21 cellular contexts compared by ENCODE assay signal in genomic region chr2:238565031-238565430, GRCh38.
"Had no signal": no experiment of that assay in that cellular context is flagged by ENCODE, and none has a peak within 500 bp of the region (broad histone marks: within the 10 kb centered on the region; RNA-seq: fewer than 3 reads in every experiment).

No MANE protein-coding gene starts in this region.

- H3K4me3 Mint-ChIP-seq: immature natural killer cell, mesothelial cell of epicardium had no signal

- H3K4me1 ChIP-seq: colonic mucosa, esophagus muscularis mucosa, foreskin keratinocyte, gastroesophageal sphincter, heart left ventricle had no signal

- H3K9me3 Mint-ChIP-seq: immature natural killer cell, mesothelial cell of epicardium had no signal

- H3K27ac ChIP-seq: colonic mucosa, dorsolateral prefrontal cortex, esophagus muscularis mucosa, foreskin keratinocyte, gastroesophageal sphincter, heart left ventricle, hepatocyte, left lung, lower lobe of right lung had no signal

- ATAC-seq: foreskin keratinocyte, gastroesophageal sphincter, heart left ventricle, left cardiac atrium, left lung, left ventricle myocardium superior, lower lobe of right lung, mucosa of descending colon had no signal

- H2AFZ ChIP-seq: hepatocyte had no signal

- H3K36me3 Mint-ChIP-seq: immature natural killer cell, mesothelial cell of epicardium had no signal

- H3K4me1 Mint-ChIP-seq: immature natural killer cell, mesothelial cell of epicardium had no signal

- H3K4me3 ChIP-seq: colonic mucosa, dorsolateral prefrontal cortex, esophagus muscularis mucosa, gastroesophageal sphincter, heart left ventricle, hepatocyte, left lung, lower lobe of right lung, mucosa of descending colon had no signal

- H3K27ac Mint-ChIP-seq: immature natural killer cell, mesothelial cell of epicardium had no signal

- H3K9me3 ChIP-seq: colonic mucosa, esophagus muscularis mucosa, gastroesophageal sphincter, heart left ventricle, left lung, lower lobe of right lung, mucosa of descending colon had no signal

- DNase-seq: colonic mucosa; cortex of kidney; dermis blood vessel endothelial cell; effector CD4-positive, alpha-beta T cell; effector memory CD4-positive, alpha-beta T cell; foreskin keratinocyte; heart left ventricle; hypothalamus; immature natural killer cell; islet precursor cell; left cardiac atrium; left lung; left ventricle myocardium superior; lower lobe of right lung; mesenchymal stem cell; mucosa of descending colon had no signal

- H3K27me3 ChIP-seq: colonic mucosa, esophagus muscularis mucosa, gastroesophageal sphincter, hepatocyte, left lung had no signal

- H3K4me2 ChIP-seq: hepatocyte had no signal

- H3K36me3 ChIP-seq: colonic mucosa, esophagus muscularis mucosa, gastroesophageal sphincter, heart left ventricle, left lung, lower lobe of right lung had no signal
